8 cellular contexts compared by ENCODE assay signal in genomic region chr5:112161392-112161748, GRCh38.
A peak's percentile ranks its signal among the peaks of the same experiment; 100 is the strongest.
DNase-seq lines count a peak whose midpoint lies in the region; ATAC-seq and TF ChIP-seq lines count a peak whose summit lies in the region.

No MANE protein-coding gene starts in this region.

- H3K36me3 Mint-ChIP-seq in central memory CD8-positive, alpha-beta T cell (ENCODE audit: insufficient read depth), result peaks cover 38% of the 10 kb centered on the region

- peak; percentile 7 for ATAC-seq in central memory CD8-positive, alpha-beta T cell (replicated peaks; ENCODE audit: extremely low read depth, poor library complexity, severe bottlenecking)
- ATAC-seq in HG03520 (IDR thresholded peaks at IDR 0.05; ENCODE audit: unreplicated experiment) (no peak), GM21360 (IDR thresholded peaks at IDR 0.05; ENCODE audit: unreplicated experiment) (no peak)

- POLR2A ChIA-PET in AG04449 (lab: Yijun Ruan, JAX), result interaction anchor here (0.6 to 1.8 kb wide), 5 partner anchors 163 to 804 kb away, joined by 3 to 5 read pairs (median 4); no protein-coding TSS in a partner anchor

- H3K4me3 Mint-ChIP-seq in central memory CD8-positive, alpha-beta T cell, result peak overlapping the region; percentile 88

- H3K27ac Mint-ChIP-seq in central memory CD8-positive, alpha-beta T cell (ENCODE audit: low read depth), result peak overlapping the region; percentile 89

- peaks cover 32% of the 10 kb centered on the region for H3K4me1 Mint-ChIP-seq in central memory CD8-positive, alpha-beta T cell

- no peaks in the 10 kb centered on the region for H3K9me3 Mint-ChIP-seq in central memory CD8-positive, alpha-beta T cell

- H3K36me3 ChIP-seq in HUES48 (ENCODE audit: control insufficient read depth, insufficient read depth, low read length), result peaks cover 45% of the 10 kb centered on the region
- H3K36me3 ChIP-seq in muscle layer of colon (ENCODE audit: insufficient read depth, low read length), result peaks cover 27% of the 10 kb centered on the region

- H3K9me3 ChIP-seq in HUES48 (ENCODE audit: control insufficient read depth, insufficient read depth, low read length) (no peaks in the 10 kb centered on the region), muscle layer of colon (ENCODE audit: low read length) (no peaks in the 10 kb centered on the region)

- in situ Hi-C loops in KBM-7 (cut with MboI; ENCODE audit: low pct_unique_long_range_greater_than_20kb, low sequenced_read_pairs), result no loop called here

- peak overlapping the region; percentile 88 for H3K27ac ChIP-seq in HUES48 (ENCODE audit: low read depth, low read length)
- peak overlapping the region; percentile 56 for H3K27ac ChIP-seq in muscle layer of colon (ENCODE audit: low read depth, low read length)

- H3K27me3 ChIP-seq in HUES48 (ENCODE audit: control insufficient read depth, insufficient read depth, low read length) (no peaks in the 10 kb centered on the region), muscle layer of colon (ENCODE audit: control insufficient read depth in 1 of 2, insufficient read depth in 2 of 2, low read length in 2 of 2) (no peaks in the 10 kb centered on the region)

- H3K9ac ChIP-seq in HUES48 (ENCODE audit: low read depth, low read length) (peak overlapping the region; percentile 99), muscle layer of colon (ENCODE audit: low read length) (peak overlapping the region; percentile 62)

- peaks cover 21% of the 10 kb centered on the region for H3K4me1 ChIP-seq in HUES48 (ENCODE audit: control insufficient read depth, insufficient read depth, low read length)
- peaks cover 18% of the 10 kb centered on the region for H3K4me1 ChIP-seq in muscle layer of colon (ENCODE audit: insufficient read depth, low read length)

- DNase-seq in AG04449 (ENCODE audit: low read depth, low spot score) (no peak), KBM-7 (no peak)
- no peak for DNase-seq in central memory CD8-positive, alpha-beta T cell (ENCODE audit: low spot score in 2 of 2)
- DNase-seq in stimulated activated CD4-positive, alpha-beta T cell treated with anti-CD3 and anti-CD28 coated beads, Interleukin-4, amount 100 ng/mL, for 1 hour, result no peak

- H3K4me3 ChIP-seq in AG04449 (ENCODE audit: low read depth, low read length) (peak overlapping the region; percentile 95), HUES48 (ENCODE audit: low read depth, low read length) (peak overlapping the region; percentile 99), muscle layer of colon (ENCODE audit: low read depth in 1 of 2, low read length in 2 of 2) (peak overlapping the region; percentile 81 to 82)

- no peak for TF ChIP-seq CTCF in AG04449 (IDR thresholded peaks at IDR 0.05; ENCODE audit: insufficient read depth, low read length, missing control alignments)

- H3K27me3 Mint-ChIP-seq in central memory CD8-positive, alpha-beta T cell, result no peaks in the 10 kb centered on the region

- CTCF ChIA-PET in AG04449 (lab: Yijun Ruan, JAX), result interaction anchor here (0.6 to 5.8 kb wide), 23 partner anchors 9 to 1633 kb away, joined by 3 to 40 read pairs (median 5); no protein-coding TSS in a partner anchor
